Comparison of ENCODE assay signal across 8 cellular contexts in the genomic region with DNA sequence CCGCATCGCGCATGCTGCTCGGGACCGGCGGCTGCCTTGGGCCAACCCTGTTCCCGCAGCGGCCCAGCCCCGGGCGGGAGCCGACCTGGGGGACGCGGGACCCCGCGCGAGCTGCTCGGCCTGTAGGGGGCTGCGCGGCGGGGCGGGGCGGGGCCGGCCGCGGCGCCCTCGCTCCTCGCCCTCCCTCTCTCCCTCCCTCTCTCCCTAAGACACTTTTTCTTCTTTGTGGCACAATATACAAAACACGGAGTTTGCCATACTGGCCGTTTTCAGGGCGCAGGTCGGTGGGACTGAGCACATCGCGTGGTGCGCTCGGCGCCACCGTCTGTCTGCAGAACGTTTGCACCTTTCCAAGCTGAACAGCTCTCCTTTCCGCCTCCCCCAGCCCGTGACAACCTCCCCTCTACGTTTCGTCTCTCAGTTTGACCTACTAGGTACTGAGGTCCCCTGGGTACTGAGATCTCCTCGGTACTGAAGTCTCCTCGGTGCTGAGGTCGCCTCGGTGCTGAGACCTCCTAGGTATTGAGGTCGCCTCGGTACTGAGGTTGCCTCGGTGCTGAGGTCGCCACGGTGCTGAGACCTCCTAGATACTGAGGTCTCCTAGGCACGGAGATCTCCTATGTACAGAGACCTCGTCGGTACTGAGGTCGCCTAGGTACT.
DNase-seq lines count a peak whose midpoint lies in the region; ATAC-seq and TF ChIP-seq lines count a peak whose summit lies in the region.

No MANE protein-coding gene starts in this region.

- ATAC-seq in GM21576 (IDR thresholded peaks at IDR 0.05; ENCODE audit: unreplicated experiment) (peak; percentile 32), HG03135 (IDR thresholded peaks at IDR 0.05; ENCODE audit: unreplicated experiment) (no peak)

- TF ChIP-seq CTCF in AG09309 (IDR thresholded peaks at IDR 0.05; ENCODE audit: control insufficient read depth, insufficient read depth, low read depth, low read length, missing control alignments), result no peak

- H3K4me3 ChIP-seq in AG09309 (ENCODE audit: control insufficient read depth, low read depth, low read length), result peak overlapping the region; percentile 3

- DNase-seq in AG09309 (ENCODE audit: low read depth), result no peak
- DNase-seq in activated T-cell treated with anti-CD3 and anti-CD28 coated beads, Interleukin-2, amount 50 U/mL, for 48 hours, result peak; percentile 24 to 40
- DNase-seq in iris pigment epithelial cell (ENCODE audit: low read depth), result peak; percentile 0
- no peak for DNase-seq in amygdala (lab: John Stamatoyannopoulos, UW)
- no peak for DNase-seq in NCI-H187 treated with DMSO at 0.1 percent for 48 hours (lab: John Stamatoyannopoulos, UW)
- no peak for DNase-seq in SHP77 treated with DMSO at 0.1 percent for 48 hours (lab: John Stamatoyannopoulos, UW)

Comparison
In these comparisons a context has a peak if more than half of its experiments do, and no peak if none do; other contexts are left out.
1. DNase-seq: peak in activated T-cell treated with anti-CD3 and anti-CD28 coated beads, Interleukin-2, amount 50 U/mL, for 48 hours (2 of 2) and iris pigment epithelial cell (single experiment); none in AG09309 (single experiment), amygdala (0 of 56), NCI-H187 treated with DMSO at 0.1 percent for 48 hours (single experiment) and SHP77 treated with DMSO at 0.1 percent for 48 hours (single experiment).